32 cellular contexts compared by ENCODE assay signal in the genomic region with DNA sequence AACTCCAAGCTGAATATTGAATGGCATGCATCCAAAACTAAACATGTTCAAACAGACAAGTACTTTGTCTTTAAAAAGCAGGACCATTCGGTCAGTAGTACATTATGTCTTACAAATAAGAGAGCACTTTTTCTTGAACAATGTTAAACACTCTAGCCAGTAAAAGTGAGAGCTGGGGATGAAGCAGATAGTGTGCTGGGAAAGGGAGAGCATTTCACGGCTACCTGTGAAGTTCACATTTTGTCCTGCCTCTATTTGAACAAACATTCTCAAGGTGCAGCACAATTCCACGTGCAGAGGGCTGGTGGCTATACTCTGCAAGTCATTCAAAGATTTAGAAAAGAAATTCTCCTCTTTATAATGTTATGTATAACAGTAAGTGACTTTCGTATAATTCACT.
"Had no signal": no experiment of that assay in that cellular context is flagged by ENCODE, and none has a peak within 500 bp of the region (broad histone marks: within the 10 kb centered on the region; RNA-seq: fewer than 3 reads in every experiment).

No MANE protein-coding gene starts in this region.

- H3K27ac Mint-ChIP-seq: activated CD4-positive, alpha-beta memory T cell treated with anti-CD3 and anti-CD28 coated beads, Interleukin-2, amount 10 ng/mL, durations not matched to agents 7 days and 5 days; activated CD8-positive, alpha-beta memory T cell treated with anti-CD3 and anti-CD28 coated beads, Interleukin-2, amount 10 ng/mL, durations not matched to agents 7 days and 5 days; activated naive CD8-positive, alpha-beta T cell treated with anti-CD3 and anti-CD28 coated beads for 36 hours had no signal

- H3K4me2 ChIP-seq: KMS-11 had no signal

- DNase-seq: activated CD4-positive, alpha-beta memory T cell treated with anti-CD3 and anti-CD28 coated beads, Interleukin-2, amount 10 ng/mL, durations not matched to agents 7 days and 5 days; activated CD4-positive, alpha-beta T cell treated with anti-CD3 and anti-CD28 coated beads for 1 hour; activated CD4-positive, alpha-beta T cell treated with anti-CD3 and anti-CD28 coated beads for 48 hours; activated CD4-positive, CD25-positive, alpha-beta regulatory T cell; activated CD8-positive, alpha-beta memory T cell treated with anti-CD3 and anti-CD28 coated beads for 24 hours; activated CD8-positive, alpha-beta memory T cell treated with anti-CD3 and anti-CD28 coated beads, Interleukin-2, amount 10 ng/mL, durations not matched to agents 7 days and 5 days; activated CD8-positive, alpha-beta memory T cell treated with anti-CD3 and anti-CD28 coated beads, Interleukin-2, amount 50 U/mL, for 48 hours; activated effector memory CD4-positive, alpha-beta T cell treated with Interleukin-2 at 50 U/mL for 16 hours; activated naive CD4-positive, alpha-beta T cell; activated naive CD4-positive, alpha-beta T cell treated with anti-CD3 and anti-CD28 coated beads, Interleukin-2, amount 50 U/mL, for 16 hours; activated naive CD8-positive, alpha-beta T cell treated with anti-CD3 and anti-CD28 coated beads for 36 hours; activated T-cell treated with anti-CD3 and anti-CD28 coated beads, Interleukin-2, amount 50 U/mL, for 48 hours; amniotic stem cell; aorta; MM.1S; MV-4-11; NCI-H1092; NCI-H1417 treated with DMSO at 0.1 percent for 48 hours; NCI-H187 treated with DMSO at 0.1 percent for 48 hours; NCI-H2081; NCI-H2171 treated with DMSO at 0.1 percent for 48 hours; NCI-H2227 treated with DMSO at 0.1 percent for 48 hours; NCI-H524 treated with DMSO at 0.1 percent for 48 hours; SHP77; SJCRH30; T1000; WERI-Rb-1 had no signal

- H3K4me3 ChIP-seq: cardiac muscle cell, SJCRH30, SK-N-MC had no signal

- H3K27me3 ChIP-seq: cardiac muscle cell, SJCRH30 had no signal

- H3K4me1 Mint-ChIP-seq: activated CD4-positive, alpha-beta memory T cell treated with anti-CD3 and anti-CD28 coated beads, Interleukin-2, amount 10 ng/mL, durations not matched to agents 7 days and 5 days; activated CD8-positive, alpha-beta memory T cell treated with anti-CD3 and anti-CD28 coated beads, Interleukin-2, amount 10 ng/mL, durations not matched to agents 7 days and 5 days; activated naive CD8-positive, alpha-beta T cell treated with anti-CD3 and anti-CD28 coated beads for 36 hours; central memory CD8-positive, alpha-beta T cell had no signal

- H3K36me3 ChIP-seq: cardiac muscle cell, SJCRH30, WERI-Rb-1 had no signal

- H3K9me3 Mint-ChIP-seq: activated CD4-positive, alpha-beta memory T cell treated with anti-CD3 and anti-CD28 coated beads, Interleukin-2, amount 10 ng/mL, durations not matched to agents 7 days and 5 days had no signal

- H3K27me3 Mint-ChIP-seq: activated CD4-positive, alpha-beta memory T cell treated with anti-CD3 and anti-CD28 coated beads, Interleukin-2, amount 10 ng/mL, durations not matched to agents 7 days and 5 days; activated CD8-positive, alpha-beta memory T cell treated with anti-CD3 and anti-CD28 coated beads, Interleukin-2, amount 10 ng/mL, durations not matched to agents 7 days and 5 days; activated naive CD8-positive, alpha-beta T cell treated with anti-CD3 and anti-CD28 coated beads for 36 hours had no signal

- H3K4me3 Mint-ChIP-seq: activated CD4-positive, alpha-beta memory T cell treated with anti-CD3 and anti-CD28 coated beads, Interleukin-2, amount 10 ng/mL, durations not matched to agents 7 days and 5 days; activated CD8-positive, alpha-beta memory T cell treated with anti-CD3 and anti-CD28 coated beads, Interleukin-2, amount 10 ng/mL, durations not matched to agents 7 days and 5 days; activated naive CD8-positive, alpha-beta T cell treated with anti-CD3 and anti-CD28 coated beads for 36 hours; central memory CD8-positive, alpha-beta T cell had no signal

- H3K27ac ChIP-seq: cardiac muscle cell, KMS-11, SJCRH30, SK-N-MC, WERI-Rb-1 had no signal

- H3K4me1 ChIP-seq: SJCRH30 had no signal

- ATAC-seq: activated CD8-positive, alpha-beta memory T cell treated with anti-CD3 and anti-CD28 coated beads, Interleukin-2, amount 10 ng/mL, durations not matched to agents 7 days and 5 days; Panc1 had no signal

- H3K36me3 Mint-ChIP-seq: activated CD8-positive, alpha-beta memory T cell treated with anti-CD3 and anti-CD28 coated beads, Interleukin-2, amount 10 ng/mL, durations not matched to agents 7 days and 5 days; activated naive CD8-positive, alpha-beta T cell treated with anti-CD3 and anti-CD28 coated beads for 36 hours had no signal
